ENCODE assay signal across 1 cellular context in the genomic region with DNA sequence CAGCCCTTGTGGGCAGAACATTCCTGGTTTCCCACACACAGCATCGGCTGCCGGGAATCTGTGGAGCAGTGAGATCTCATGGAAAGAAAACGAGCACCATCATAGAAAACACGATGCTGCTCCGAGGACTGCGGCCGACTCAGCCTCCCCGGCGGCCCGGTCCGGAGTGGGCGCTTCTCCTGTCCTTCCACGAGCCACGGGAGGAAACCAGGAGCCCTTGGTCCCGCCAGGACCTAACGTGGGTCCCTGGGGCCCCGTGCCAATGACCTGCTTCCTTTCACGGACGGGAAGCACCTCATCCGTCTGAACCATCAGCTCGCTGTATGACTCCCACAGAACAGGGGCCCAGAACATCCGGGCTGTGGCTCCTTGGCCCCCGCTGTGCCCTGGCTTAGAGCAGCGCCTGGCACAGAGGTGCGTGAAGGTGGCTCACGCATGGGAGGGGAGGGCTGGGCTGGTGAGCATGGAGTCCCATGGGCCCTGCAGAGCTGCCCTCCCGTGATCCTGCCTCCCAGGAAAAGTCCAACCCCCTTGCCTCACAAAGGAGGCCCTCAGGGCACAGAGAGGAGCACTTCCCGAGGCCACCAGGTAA.
TF ChIP-seq lines count a peak whose summit lies in the region.

No MANE protein-coding gene starts in this region.

TF ChIP-seq in H1, 55 proteins besides CTCF, POLR2A, EP300 and RAD21:
- TF ChIP-seq CREB1 (IDR thresholded peaks at IDR 0.05): no peak
- no peak for TF ChIP-seq SAP30 (IDR thresholded peaks at IDR 0.05; ENCODE audit: insufficient read depth, insufficient replicate concordance, low read length)
- TF ChIP-seq TEAD4 (IDR thresholded peaks at IDR 0.05; ENCODE audit: low read depth, low read length): no peak
- no peak for TF ChIP-seq CBX5 (IDR thresholded peaks at IDR 0.05; ENCODE audit: low read depth, low read length)
- no peak for TF ChIP-seq JUND (IDR thresholded peaks at IDR 0.05; ENCODE audit: low read length)
- no peak for TF ChIP-seq GTF2F1 (IDR thresholded peaks at IDR 0.05; ENCODE audit: borderline replicate concordance, low read depth, low read length)
- no peak for TF ChIP-seq RXRA (IDR thresholded peaks at IDR 0.05; ENCODE audit: insufficient read depth, low read depth, low read length)
- TF ChIP-seq FOSL1 (IDR thresholded peaks at IDR 0.05; ENCODE audit: insufficient read depth, low read depth, low read length): no peak
- TF ChIP-seq, protein P1, sequence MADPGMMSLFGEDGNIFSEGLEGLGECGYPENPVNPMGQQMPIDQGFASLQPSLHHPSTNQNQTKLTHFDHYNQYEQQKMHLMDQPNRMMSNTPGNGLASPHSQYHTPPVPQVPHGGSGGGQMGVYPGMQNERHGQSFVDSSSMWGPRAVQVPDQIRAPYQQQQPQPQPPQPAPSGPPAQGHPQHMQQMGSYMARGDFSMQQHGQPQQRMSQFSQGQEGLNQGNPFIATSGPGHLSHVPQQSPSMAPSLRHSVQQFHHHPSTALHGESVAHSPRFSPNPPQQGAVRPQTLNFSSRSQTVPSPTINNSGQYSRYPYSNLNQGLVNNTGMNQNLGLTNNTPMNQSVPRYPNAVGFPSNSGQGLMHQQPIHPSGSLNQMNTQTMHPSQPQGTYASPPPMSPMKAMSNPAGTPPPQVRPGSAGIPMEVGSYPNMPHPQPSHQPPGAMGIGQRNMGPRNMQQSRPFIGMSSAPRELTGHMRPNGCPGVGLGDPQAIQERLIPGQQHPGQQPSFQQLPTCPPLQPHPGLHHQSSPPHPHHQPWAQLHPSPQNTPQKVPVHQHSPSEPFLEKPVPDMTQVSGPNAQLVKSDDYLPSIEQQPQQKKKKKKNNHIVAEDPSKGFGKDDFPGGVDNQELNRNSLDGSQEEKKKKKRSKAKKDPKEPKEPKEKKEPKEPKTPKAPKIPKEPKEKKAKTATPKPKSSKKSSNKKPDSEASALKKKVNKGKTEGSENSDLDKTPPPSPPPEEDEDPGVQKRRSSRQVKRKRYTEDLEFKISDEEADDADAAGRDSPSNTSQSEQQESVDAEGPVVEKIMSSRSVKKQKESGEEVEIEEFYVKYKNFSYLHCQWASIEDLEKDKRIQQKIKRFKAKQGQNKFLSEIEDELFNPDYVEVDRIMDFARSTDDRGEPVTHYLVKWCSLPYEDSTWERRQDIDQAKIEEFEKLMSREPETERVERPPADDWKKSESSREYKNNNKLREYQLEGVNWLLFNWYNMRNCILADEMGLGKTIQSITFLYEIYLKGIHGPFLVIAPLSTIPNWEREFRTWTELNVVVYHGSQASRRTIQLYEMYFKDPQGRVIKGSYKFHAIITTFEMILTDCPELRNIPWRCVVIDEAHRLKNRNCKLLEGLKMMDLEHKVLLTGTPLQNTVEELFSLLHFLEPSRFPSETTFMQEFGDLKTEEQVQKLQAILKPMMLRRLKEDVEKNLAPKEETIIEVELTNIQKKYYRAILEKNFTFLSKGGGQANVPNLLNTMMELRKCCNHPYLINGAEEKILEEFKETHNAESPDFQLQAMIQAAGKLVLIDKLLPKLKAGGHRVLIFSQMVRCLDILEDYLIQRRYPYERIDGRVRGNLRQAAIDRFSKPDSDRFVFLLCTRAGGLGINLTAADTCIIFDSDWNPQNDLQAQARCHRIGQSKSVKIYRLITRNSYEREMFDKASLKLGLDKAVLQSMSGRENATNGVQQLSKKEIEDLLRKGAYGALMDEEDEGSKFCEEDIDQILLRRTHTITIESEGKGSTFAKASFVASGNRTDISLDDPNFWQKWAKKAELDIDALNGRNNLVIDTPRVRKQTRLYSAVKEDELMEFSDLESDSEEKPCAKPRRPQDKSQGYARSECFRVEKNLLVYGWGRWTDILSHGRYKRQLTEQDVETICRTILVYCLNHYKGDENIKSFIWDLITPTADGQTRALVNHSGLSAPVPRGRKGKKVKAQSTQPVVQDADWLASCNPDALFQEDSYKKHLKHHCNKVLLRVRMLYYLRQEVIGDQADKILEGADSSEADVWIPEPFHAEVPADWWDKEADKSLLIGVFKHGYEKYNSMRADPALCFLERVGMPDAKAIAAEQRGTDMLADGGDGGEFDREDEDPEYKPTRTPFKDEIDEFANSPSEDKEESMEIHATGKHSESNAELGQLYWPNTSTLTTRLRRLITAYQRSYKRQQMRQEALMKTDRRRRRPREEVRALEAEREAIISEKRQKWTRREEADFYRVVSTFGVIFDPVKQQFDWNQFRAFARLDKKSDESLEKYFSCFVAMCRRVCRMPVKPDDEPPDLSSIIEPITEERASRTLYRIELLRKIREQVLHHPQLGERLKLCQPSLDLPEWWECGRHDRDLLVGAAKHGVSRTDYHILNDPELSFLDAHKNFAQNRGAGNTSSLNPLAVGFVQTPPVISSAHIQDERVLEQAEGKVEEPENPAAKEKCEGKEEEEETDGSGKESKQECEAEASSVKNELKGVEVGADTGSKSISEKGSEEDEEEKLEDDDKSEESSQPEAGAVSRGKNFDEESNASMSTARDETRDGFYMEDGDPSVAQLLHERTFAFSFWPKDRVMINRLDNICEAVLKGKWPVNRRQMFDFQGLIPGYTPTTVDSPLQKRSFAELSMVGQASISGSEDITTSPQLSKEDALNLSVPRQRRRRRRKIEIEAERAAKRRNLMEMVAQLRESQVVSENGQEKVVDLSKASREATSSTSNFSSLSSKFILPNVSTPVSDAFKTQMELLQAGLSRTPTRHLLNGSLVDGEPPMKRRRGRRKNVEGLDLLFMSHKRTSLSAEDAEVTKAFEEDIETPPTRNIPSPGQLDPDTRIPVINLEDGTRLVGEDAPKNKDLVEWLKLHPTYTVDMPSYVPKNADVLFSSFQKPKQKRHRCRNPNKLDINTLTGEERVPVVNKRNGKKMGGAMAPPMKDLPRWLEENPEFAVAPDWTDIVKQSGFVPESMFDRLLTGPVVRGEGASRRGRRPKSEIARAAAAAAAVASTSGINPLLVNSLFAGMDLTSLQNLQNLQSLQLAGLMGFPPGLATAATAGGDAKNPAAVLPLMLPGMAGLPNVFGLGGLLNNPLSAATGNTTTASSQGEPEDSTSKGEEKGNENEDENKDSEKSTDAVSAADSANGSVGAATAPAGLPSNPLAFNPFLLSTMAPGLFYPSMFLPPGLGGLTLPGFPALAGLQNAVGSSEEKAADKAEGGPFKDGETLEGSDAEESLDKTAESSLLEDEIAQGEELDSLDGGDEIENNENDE (IDR thresholded peaks at IDR 0.05; ENCODE audit: insufficient replicate concordance, low read length): no peak
- TF ChIP-seq, protein P2, sequence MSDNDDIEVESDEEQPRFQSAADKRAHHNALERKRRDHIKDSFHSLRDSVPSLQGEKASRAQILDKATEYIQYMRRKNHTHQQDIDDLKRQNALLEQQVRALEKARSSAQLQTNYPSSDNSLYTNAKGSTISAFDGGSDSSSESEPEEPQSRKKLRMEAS (IDR thresholded peaks at IDR 0.05): no peak
- no peak for TF ChIP-seq NRF1 (IDR thresholded peaks at IDR 0.05; ENCODE audit: low read depth, low read length)
- TF ChIP-seq SP2 (IDR thresholded peaks at IDR 0.05; ENCODE audit: low read length): no peak
- TF ChIP-seq CEBPB (IDR thresholded peaks at IDR 0.05; ENCODE audit: low read depth, low read length): no peak
- TF ChIP-seq, protein P3, sequence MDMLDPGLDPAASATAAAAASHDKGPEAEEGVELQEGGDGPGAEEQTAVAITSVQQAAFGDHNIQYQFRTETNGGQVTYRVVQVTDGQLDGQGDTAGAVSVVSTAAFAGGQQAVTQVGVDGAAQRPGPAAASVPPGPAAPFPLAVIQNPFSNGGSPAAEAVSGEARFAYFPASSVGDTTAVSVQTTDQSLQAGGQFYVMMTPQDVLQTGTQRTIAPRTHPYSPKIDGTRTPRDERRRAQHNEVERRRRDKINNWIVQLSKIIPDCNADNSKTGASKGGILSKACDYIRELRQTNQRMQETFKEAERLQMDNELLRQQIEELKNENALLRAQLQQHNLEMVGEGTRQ (IDR thresholded peaks at IDR 0.05; ENCODE audit: low read length): no peak
- TF ChIP-seq EGR1 (IDR thresholded peaks at IDR 0.05; ENCODE audit: borderline replicate concordance, low read depth, low read length): no peak
- no peak for TF ChIP-seq MAFK (IDR thresholded peaks at IDR 0.05; ENCODE audit: low read depth, low read length)
- TF ChIP-seq HDAC6 (IDR thresholded peaks at IDR 0.05; ENCODE audit: low read depth, low read length): no peak
